In the genomic region with DNA sequence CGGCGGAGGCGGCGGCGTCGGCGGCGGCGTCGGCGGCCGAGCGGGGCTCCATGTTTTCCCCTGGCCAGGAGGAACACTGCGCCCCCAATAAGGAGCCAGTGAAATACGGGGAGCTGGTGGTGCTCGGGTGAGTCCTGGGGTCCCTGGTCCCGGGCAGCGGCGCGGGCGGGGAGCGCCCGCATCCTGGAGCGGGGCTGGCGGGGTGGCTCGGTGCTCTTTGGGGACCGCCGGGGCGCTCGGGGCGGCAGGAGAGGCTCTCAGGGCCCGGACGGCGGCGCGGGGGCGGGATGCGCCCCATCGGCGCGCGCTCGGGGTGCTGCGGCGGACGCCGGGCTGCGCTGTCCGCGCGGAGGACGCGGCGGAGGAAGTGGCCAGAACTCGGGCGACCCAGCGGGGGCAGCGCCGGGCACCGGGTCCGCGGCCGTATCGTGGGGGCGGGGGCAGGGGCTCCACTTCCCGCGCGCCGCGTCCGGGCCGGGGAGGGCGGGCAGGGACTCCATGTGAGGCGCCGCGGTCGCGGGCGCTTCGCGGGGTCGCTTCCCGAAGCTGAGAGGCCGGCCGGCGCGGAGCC, we compare ENCODE assay signal across 8 cellular contexts. TPM values are rescaled to one million over a fixed set of nuclear protein-coding genes. Genes with fewer than 3 reads are reported as not detected.
DNase-seq lines count a peak whose midpoint lies in the region; ATAC-seq and FAIRE-seq lines count a peak whose summit lies in the region.

No MANE protein-coding gene starts in this region.

- H3K9me3 Mint-ChIP-seq in activated CD4-positive, alpha-beta memory T cell treated with anti-CD3 and anti-CD28 coated beads for 36 hours: no peaks in the 10 kb centered on the region
- no peaks in the 10 kb centered on the region for H3K9me3 Mint-ChIP-seq in natural killer cell treated with Interleukin-12 subunit alpha and Interleukin-12 subunit beta and Interleukin-15 and Interleukin-18, amount 100 ng/mL, for 72 hours

- H3K4me3 Mint-ChIP-seq in activated CD4-positive, alpha-beta memory T cell treated with anti-CD3 and anti-CD28 coated beads for 36 hours: peak overlapping the region; percentile 79
- peak overlapping the region; percentile 92 for H3K4me3 Mint-ChIP-seq in natural killer cell treated with Interleukin-12 subunit alpha and Interleukin-12 subunit beta and Interleukin-15 and Interleukin-18, amount 100 ng/mL, for 72 hours

- peaks cover 11% of the 10 kb centered on the region for H3K27me3 Mint-ChIP-seq in activated CD4-positive, alpha-beta memory T cell treated with anti-CD3 and anti-CD28 coated beads for 36 hours
- peaks cover 3 to 20% of the 10 kb centered on the region in 2 donors for H3K27me3 Mint-ChIP-seq in natural killer cell treated with Interleukin-12 subunit alpha and Interleukin-12 subunit beta and Interleukin-15 and Interleukin-18, amount 100 ng/mL, for 72 hours

- CTCF ChIA-PET in activated CD4-positive, alpha-beta memory T cell treated with anti-CD3 and anti-CD28 coated beads for 36 hours (lab: Charles Lee): interaction anchor here (1.0 to 2.6 kb wide), 5 partner anchors 13 to 387 kb away, joined by 3 to 16 read pairs (median 3); no protein-coding TSS in a partner anchor

- FAIRE-seq in urothelium cell line (lab: Jason Lieb, UNC): no peak

- H3K27ac Mint-ChIP-seq in activated CD4-positive, alpha-beta memory T cell treated with anti-CD3 and anti-CD28 coated beads for 36 hours: no peak overlapping the region
- no peak overlapping the region for H3K27ac Mint-ChIP-seq in natural killer cell treated with Interleukin-12 subunit alpha and Interleukin-12 subunit beta and Interleukin-15 and Interleukin-18, amount 100 ng/mL, for 72 hours

- no peaks in the 10 kb centered on the region for H3K36me3 Mint-ChIP-seq in activated CD4-positive, alpha-beta memory T cell treated with anti-CD3 and anti-CD28 coated beads for 36 hours
- no peaks in the 10 kb centered on the region for H3K36me3 Mint-ChIP-seq in natural killer cell treated with Interleukin-12 subunit alpha and Interleukin-12 subunit beta and Interleukin-15 and Interleukin-18, amount 100 ng/mL, for 72 hours

- intact Hi-C loops in activated CD4-positive, alpha-beta memory T cell treated with anti-CD3 and anti-CD28 coated beads for 36 hours (cut with micrococcal nuclease): loop anchor here (2.0 to 10.0 kb wide), 8 partner anchors 18 to 784 kb away; a partner anchor contains a TSS

- peak; percentile 40 for DNase-seq in activated CD4-positive, CD25-positive, alpha-beta regulatory T cell treated with anti-CD3 and anti-CD28 coated beads, Interleukin-2, amount 50 U/mL, for 72 hours
- DNase-seq in activated CD4-positive, CD25-positive, alpha-beta regulatory T cell (lab: John Stamatoyannopoulos, UW): no peak
- DNase-seq in activated CD4-positive, alpha-beta memory T cell treated with anti-CD3 and anti-CD28 coated beads for 36 hours: peak; percentile 42
- DNase-seq in fibroblast of gingiva (ENCODE audit: low read depth): peak; percentile 11
- DNase-seq in natural killer cell treated with Interleukin-12 subunit alpha and Interleukin-12 subunit beta and Interleukin-15 and Interleukin-18, amount 100 ng/mL, for 72 hours (ENCODE audit: low spot score): peak; percentile 76
- DNase-seq in urothelium cell line (ENCODE audit: low spot score): peak; percentile 42
- no peak for DNase-seq in NCI-H1105 (lab: John Stamatoyannopoulos, UW)

- peak; percentile 17 for ATAC-seq in HG03139 (IDR thresholded peaks at IDR 0.05; ENCODE audit: unreplicated experiment)
- peak; percentile 55 to 66 for ATAC-seq in natural killer cell treated with Interleukin-12 subunit alpha and Interleukin-12 subunit beta and Interleukin-15 and Interleukin-18, amount 100 ng/mL, for 72 hours

- POLR2A ChIA-PET in activated CD4-positive, alpha-beta memory T cell treated with anti-CD3 and anti-CD28 coated beads for 36 hours (lab: Charles Lee): interaction anchor here (0.9 to 3.3 kb wide), 3 partner anchors 8 to 15 kb away, joined by 3 to 19 read pairs (median 3); no protein-coding TSS in a partner anchor

- peaks cover 47% of the 10 kb centered on the region for H3K4me1 Mint-ChIP-seq in activated CD4-positive, alpha-beta memory T cell treated with anti-CD3 and anti-CD28 coated beads for 36 hours (ENCODE audit: low read depth)
- peaks cover 29 to 31% of the 10 kb centered on the region in 2 donors for H3K4me1 Mint-ChIP-seq in natural killer cell treated with Interleukin-12 subunit alpha and Interleukin-12 subunit beta and Interleukin-15 and Interleukin-18, amount 100 ng/mL, for 72 hours (ENCODE audit: low read depth in 2 of 2)

RNA-seq across cellular contexts. Expression of a gene that starts 0.5 kb away (rescaled TPM):
- 1 to 10 TPM; 6.4 to 6.6 TPM for total RNA-seq in activated CD4-positive, alpha-beta memory T cell treated with anti-CD3 and anti-CD28 coated beads for 36 hours
- 1 to 10 TPM; 1.1 to 2.4 TPM for total RNA-seq in natural killer cell treated with Interleukin-12 subunit alpha and Interleukin-12 subunit beta and Interleukin-15 and Interleukin-18, amount 100 ng/mL, for 72 hours

Comparison
In these comparisons a context has a peak if more than half of its experiments do, and no peak if none do; other contexts are left out.
1. DNase-seq: peak in activated CD4-positive, CD25-positive, alpha-beta regulatory T cell treated with anti-CD3 and anti-CD28 coated beads, Interleukin-2, amount 50 U/mL, for 72 hours (single experiment), activated CD4-positive, alpha-beta memory T cell treated with anti-CD3 and anti-CD28 coated beads for 36 hours (single experiment), fibroblast of gingiva (single experiment), natural killer cell treated with Interleukin-12 subunit alpha and Interleukin-12 subunit beta and Interleukin-15 and Interleukin-18, amount 100 ng/mL, for 72 hours (single experiment) and urothelium cell line (single experiment); none in activated CD4-positive, CD25-positive, alpha-beta regulatory T cell (0 of 4) and NCI-H1105 (single experiment).